ENCODE assay signal across 8 cellular contexts in genomic region chr11:103825469-103825868, GRCh38.
"Had no signal": no experiment of that assay in that cellular context is flagged by ENCODE, and none has a peak within 500 bp of the region (broad histone marks: within the 10 kb centered on the region; RNA-seq: fewer than 3 reads in every experiment).

No MANE protein-coding gene starts in this region.

- FAIRE-seq: G401.6, GM12878, GM12891, GM12892, GM18507, GM19239 had no signal

- ATAC-seq: GM12878 had no signal

- DNase-seq: GDM1, GF-D8 had no signal

- H3K4me3 ChIP-seq: GM12878 had no signal
